In genomic region chr4:106502106-106502699, GRCh38 we compare ENCODE assay signal across 1 cellular context.
TF ChIP-seq lines count a peak whose summit lies in the region.

No MANE protein-coding gene starts in this region.

TF ChIP-seq in GM23338, 12 proteins besides CTCF, POLR2A, EP300 and RAD21 (continued from another document):
- TF ChIP-seq ZNF462 (CRISPR knock-in tag; IDR thresholded peaks at IDR 0.05), result no peak
